38 cellular contexts compared by ENCODE assay signal in the genomic region with DNA sequence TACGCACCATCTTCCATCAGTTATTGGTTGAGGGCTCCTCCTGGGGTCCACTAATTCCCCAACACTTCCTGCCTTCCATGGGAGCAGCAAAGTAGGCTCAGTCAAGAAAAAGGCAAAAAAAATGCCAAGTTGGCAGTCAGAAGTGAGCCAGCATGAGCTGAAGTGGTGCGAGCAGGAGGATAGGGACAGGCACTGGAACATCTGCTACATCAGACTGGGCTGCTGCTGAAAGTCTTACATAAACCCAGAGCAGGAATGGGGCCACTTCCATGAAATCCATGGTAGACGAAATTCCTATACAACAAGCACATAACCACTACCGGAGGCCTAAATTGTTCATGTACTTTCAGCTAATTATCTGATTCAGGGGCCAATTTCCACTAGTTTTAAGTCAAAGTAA. TPM values are rescaled to one million over a fixed set of nuclear protein-coding genes. Genes with fewer than 3 reads are reported as not detected.
"Had no signal": no experiment of that assay in that cellular context is flagged by ENCODE, and none has a peak within 500 bp of the region (broad histone marks: within the 10 kb centered on the region; RNA-seq: fewer than 3 reads in every experiment).

No MANE protein-coding gene starts in this region.

- H3K27ac Mint-ChIP-seq: activated CD4-positive, alpha-beta memory T cell treated with anti-CD3 and anti-CD28 coated beads, Interleukin-2, amount 10 ng/mL, durations not matched to agents 7 days and 5 days; activated CD4-positive, alpha-beta T cell treated with anti-CD3 and anti-CD28 coated beads, Interleukin-2, amount 10 ng/mL, durations not matched to agents 7 days and 5 days; activated naive CD4-positive, alpha-beta T cell treated with anti-CD3 and anti-CD28 coated beads, Interleukin-2, amount 50 U/mL, for 24 hours; activated naive CD8-positive, alpha-beta T cell treated with anti-CD3 and anti-CD28 coated beads for 36 hours; activated naive CD8-positive, alpha-beta T cell treated with anti-CD3 and anti-CD28 coated beads, Interleukin-2, amount 50 U/mL, for 24 hours; activated T-cell treated with anti-CD3 and anti-CD28 coated beads, Interleukin-2, amount 50 U/mL, for 24 hours; activated T-cell treated with anti-CD3 and anti-CD28 coated beads, Interleukin-2, amount 50 U/mL, for 72 hours; dendritic cell treated with granulocyte-macrophage colony-stimulating factor and Interleukin-4, amounts not matched to agents 40 ng/mL and 50 ng/mL, for 4 days; effector memory CD8-positive, alpha-beta T cell; WTC11 had no signal

- H3K4me3 Mint-ChIP-seq: activated CD4-positive, alpha-beta memory T cell treated with anti-CD3 and anti-CD28 coated beads, Interleukin-2, amount 10 ng/mL, durations not matched to agents 7 days and 5 days; activated CD4-positive, alpha-beta T cell treated with anti-CD3 and anti-CD28 coated beads, Interleukin-2, amount 10 ng/mL, durations not matched to agents 7 days and 5 days; activated naive CD4-positive, alpha-beta T cell treated with anti-CD3 and anti-CD28 coated beads, Interleukin-2, amount 50 U/mL, for 24 hours; activated naive CD8-positive, alpha-beta T cell treated with anti-CD3 and anti-CD28 coated beads for 36 hours; activated naive CD8-positive, alpha-beta T cell treated with anti-CD3 and anti-CD28 coated beads, Interleukin-2, amount 50 U/mL, for 24 hours; activated T-cell treated with anti-CD3 and anti-CD28 coated beads, Interleukin-2, amount 50 U/mL, for 24 hours; activated T-cell treated with anti-CD3 and anti-CD28 coated beads, Interleukin-2, amount 50 U/mL, for 72 hours; central memory CD8-positive, alpha-beta T cell; dendritic cell treated with granulocyte-macrophage colony-stimulating factor and Interleukin-4, amounts not matched to agents 40 ng/mL and 50 ng/mL, for 4 days; effector memory CD8-positive, alpha-beta T cell; WTC11 had no signal

- H3K36me3 ChIP-seq: adrenal gland, ascending aorta, brain microvascular endothelial cell, esophagus squamous epithelium, gastroesophageal sphincter, heart right ventricle had no signal

- H3K4me1 Mint-ChIP-seq: activated naive CD4-positive, alpha-beta T cell treated with anti-CD3 and anti-CD28 coated beads, Interleukin-2, amount 50 U/mL, for 24 hours; activated naive CD8-positive, alpha-beta T cell treated with anti-CD3 and anti-CD28 coated beads for 36 hours; activated naive CD8-positive, alpha-beta T cell treated with anti-CD3 and anti-CD28 coated beads, Interleukin-2, amount 50 U/mL, for 24 hours; central memory CD8-positive, alpha-beta T cell; WTC11 had no signal

- H3K9me3 Mint-ChIP-seq: activated CD4-positive, alpha-beta memory T cell treated with anti-CD3 and anti-CD28 coated beads, Interleukin-2, amount 10 ng/mL, durations not matched to agents 7 days and 5 days; activated CD4-positive, alpha-beta T cell treated with anti-CD3 and anti-CD28 coated beads, Interleukin-2, amount 10 ng/mL, durations not matched to agents 7 days and 5 days; activated naive CD4-positive, alpha-beta T cell treated with anti-CD3 and anti-CD28 coated beads, Interleukin-2, amount 50 U/mL, for 24 hours; activated naive CD8-positive, alpha-beta T cell treated with anti-CD3 and anti-CD28 coated beads for 36 hours; activated naive CD8-positive, alpha-beta T cell treated with anti-CD3 and anti-CD28 coated beads, Interleukin-2, amount 50 U/mL, for 24 hours; activated T-cell treated with anti-CD3 and anti-CD28 coated beads, Interleukin-2, amount 50 U/mL, for 24 hours; central memory CD8-positive, alpha-beta T cell; dendritic cell treated with granulocyte-macrophage colony-stimulating factor and Interleukin-4, amounts not matched to agents 40 ng/mL and 50 ng/mL, for 4 days; WTC11 had no signal

- ATAC-seq: activated naive CD8-positive, alpha-beta T cell treated with anti-CD3 and anti-CD28 coated beads, Interleukin-2, amount 50 U/mL, for 24 hours; activated T-cell treated with anti-CD3 and anti-CD28 coated beads, Interleukin-2, amount 50 U/mL, for 72 hours; effector memory CD8-positive, alpha-beta T cell; gastroesophageal sphincter; heart right ventricle; WTC11 had no signal

- DNase-seq: activated CD4-positive, alpha-beta memory T cell treated with anti-CD3 and anti-CD28 coated beads, Interleukin-2, amount 10 ng/mL, durations not matched to agents 7 days and 5 days; activated CD4-positive, alpha-beta T cell treated with anti-CD3 and anti-CD28 coated beads for 1 hour; activated CD4-positive, alpha-beta T cell treated with anti-CD3 and anti-CD28 coated beads for 4 hours; activated CD4-positive, alpha-beta T cell treated with anti-CD3 and anti-CD28 coated beads, Interleukin-2, amount 10 ng/mL, durations not matched to agents 7 days and 5 days; activated CD4-positive, alpha-beta T cell treated with anti-CD3 and anti-CD28 coated beads, Interleukin-2, amount 50 U/mL, for 4 hours; activated CD8-positive, alpha-beta memory T cell treated with anti-CD3 and anti-CD28 coated beads, Interleukin-2, amount 50 U/mL, for 48 hours; activated gamma-delta T cell; activated naive CD4-positive, alpha-beta T cell treated with Interleukin-2 at 50 U/mL for 16 hours; activated naive CD8-positive, alpha-beta T cell treated with anti-CD3 and anti-CD28 coated beads for 36 hours; activated naive CD8-positive, alpha-beta T cell treated with anti-CD3 and anti-CD28 coated beads, Interleukin-2, amount 50 U/mL, for 24 hours; activated T-cell treated with anti-CD3 and anti-CD28 coated beads for 4 hours; activated T-cell treated with anti-CD3 and anti-CD28 coated beads, Interleukin-2, amount 50 U/mL, for 24 hours; activated T-cell treated with anti-CD3 and anti-CD28 coated beads, Interleukin-2, amount 50 U/mL, for 72 hours; adrenal gland; amygdala; brain microvascular endothelial cell; effector CD4-positive, alpha-beta T cell; effector memory CD8-positive, alpha-beta T cell; esophagus squamous epithelium; foreskin melanocyte; heart right ventricle; T-helper 2 cell had no signal

- H3K9me3 ChIP-seq: adrenal gland, ascending aorta, esophagus squamous epithelium, gastroesophageal sphincter, heart right ventricle had no signal

- H3K27me3 ChIP-seq: adrenal gland, ascending aorta, brain microvascular endothelial cell, gastroesophageal sphincter had no signal

- H3K36me3 Mint-ChIP-seq: activated naive CD4-positive, alpha-beta T cell treated with anti-CD3 and anti-CD28 coated beads, Interleukin-2, amount 50 U/mL, for 24 hours; activated naive CD8-positive, alpha-beta T cell treated with anti-CD3 and anti-CD28 coated beads for 36 hours; WTC11 had no signal

- H3K4me3 ChIP-seq: adrenal gland, ascending aorta, coronary artery, esophagus squamous epithelium, gastroesophageal sphincter, heart right ventricle had no signal

- H3K27ac ChIP-seq: adrenal gland, ascending aorta, brain microvascular endothelial cell, coronary artery, epithelial cell of prostate, esophagus squamous epithelium, gastroesophageal sphincter, heart right ventricle, VCaP had no signal

- H3K4me1 ChIP-seq: adrenal gland, ascending aorta, esophagus squamous epithelium, gastroesophageal sphincter, heart right ventricle had no signal

- H3K27me3 Mint-ChIP-seq: activated CD4-positive, alpha-beta memory T cell treated with anti-CD3 and anti-CD28 coated beads, Interleukin-2, amount 10 ng/mL, durations not matched to agents 7 days and 5 days; dendritic cell treated with granulocyte-macrophage colony-stimulating factor and Interleukin-4, amounts not matched to agents 40 ng/mL and 50 ng/mL, for 4 days had no signal

RNA-seq across cellular contexts. Expression of a gene that starts 17.1 kb away (rescaled TPM):
- total RNA-seq: activated CD4-positive, alpha-beta memory T cell treated with anti-CD3 and anti-CD28 coated beads, Interleukin-2, amount 10 ng/mL, durations not matched to agents 7 days and 5 days; activated CD4-positive, alpha-beta T cell treated with anti-CD3 and anti-CD28 coated beads, Interleukin-2, amount 10 ng/mL, durations not matched to agents 7 days and 5 days; activated naive CD8-positive, alpha-beta T cell treated with anti-CD3 and anti-CD28 coated beads for 36 hours; ascending aorta; bronchial epithelial cell; cardiac septum; endothelial cell of umbilical vein; fibroblast of lung; fibroblast of villous mesenchyme; glomerular endothelial cell; T-helper 1 cell treated with Interleukin-12 subunit alpha and Interleukin-12 subunit beta and Interleukin-4 antibody, amounts not matched to agents 30 ng/mL and 1 ng/mL, for 36 hours had no signal
- polyA plus RNA-seq: endothelial cell of umbilical vein, fibroblast of lung had no signal
